ENCODE assay signal across 22 cellular contexts in the genomic region with DNA sequence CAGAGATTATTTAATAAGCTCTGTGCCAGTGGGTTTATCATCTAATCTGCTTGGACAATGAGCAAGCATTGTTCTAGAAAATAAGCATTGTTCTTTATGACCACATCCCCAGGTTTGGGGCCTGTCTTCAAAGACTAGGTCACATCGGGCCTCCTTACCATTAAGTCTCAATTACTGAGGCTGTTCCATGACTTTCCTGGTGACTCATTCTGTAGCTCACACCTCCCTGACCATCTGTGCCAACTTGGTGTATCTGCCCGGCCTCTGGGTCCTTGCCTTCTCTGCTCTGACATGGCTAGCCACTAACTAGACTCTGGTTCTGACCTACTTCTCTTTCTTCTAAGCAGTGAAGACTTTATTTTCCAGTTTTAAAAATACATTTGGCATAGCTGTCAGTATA.
"Had no signal": no experiment of that assay in that cellular context is flagged by ENCODE, and none has a peak within 500 bp of the region (broad histone marks: within the 10 kb centered on the region; RNA-seq: fewer than 3 reads in every experiment).

No MANE protein-coding gene starts in this region.

- FAIRE-seq: astrocyte, islet of Langerhans had no signal

- H3K36me3 ChIP-seq: cardiac muscle cell, esophagus squamous epithelium, thyroid gland had no signal

- H3K4me1 ChIP-seq: esophagus squamous epithelium, thyroid gland had no signal

- ATAC-seq: activated CD4-positive, CD25-positive, alpha-beta regulatory T cell treated with anti-CD3 and anti-CD28 coated beads, Interleukin-2, amount 50 U/mL, for 24 hours; activated CD8-positive, alpha-beta T cell treated with anti-CD3 and anti-CD28 coated beads, Interleukin-2, amount 10 ng/mL, durations not matched to agents 7 days and 5 days; left lobe of liver had no signal

- H3K27me3 ChIP-seq: esophagus squamous epithelium, thyroid gland had no signal

- DNase-seq: activated CD4-positive, alpha-beta T cell treated with anti-CD3 and anti-CD28 coated beads, Interleukin-2, amount 10 ng/mL, durations not matched to agents 7 days and 5 days; activated CD8-positive, alpha-beta T cell treated with anti-CD3 and anti-CD28 coated beads, Interleukin-2, amount 10 ng/mL, durations not matched to agents 7 days and 5 days; activated effector memory CD4-positive, alpha-beta T cell treated with Interleukin-2 at 50 U/mL for 16 hours; activated naive CD4-positive, alpha-beta T cell treated with anti-CD3 and anti-CD28 coated beads, Interleukin-2, amount 50 U/mL, for 16 hours; activated T-cell treated with anti-CD3 and anti-CD28 coated beads, Interleukin-2, amount 50 U/mL, for 24 hours; effector CD8-positive, alpha-beta T cell; esophagus squamous epithelium; foreskin melanocyte; glutamatergic neuron; hippocampal formation; midbrain; nephron progenitor cell; occipital lobe; stimulated activated CD4-positive, alpha-beta T cell treated with anti-CD3 and anti-CD28 coated beads, Interleukin-2, amount 100 ng/mL, for 24 hours; stimulated activated naive CD4-positive, alpha-beta T cell treated with Interleukin-2 at 50 U/mL for 16 hours; thyroid gland had no signal

- H3K9me3 ChIP-seq: esophagus squamous epithelium, thyroid gland had no signal

- H3K27ac ChIP-seq: cardiac muscle cell, thyroid gland had no signal

- H3K4me3 ChIP-seq: cardiac muscle cell, esophagus squamous epithelium, lung, thyroid gland had no signal
